ENCODE assay signal across 11 cellular contexts in the genomic region with DNA sequence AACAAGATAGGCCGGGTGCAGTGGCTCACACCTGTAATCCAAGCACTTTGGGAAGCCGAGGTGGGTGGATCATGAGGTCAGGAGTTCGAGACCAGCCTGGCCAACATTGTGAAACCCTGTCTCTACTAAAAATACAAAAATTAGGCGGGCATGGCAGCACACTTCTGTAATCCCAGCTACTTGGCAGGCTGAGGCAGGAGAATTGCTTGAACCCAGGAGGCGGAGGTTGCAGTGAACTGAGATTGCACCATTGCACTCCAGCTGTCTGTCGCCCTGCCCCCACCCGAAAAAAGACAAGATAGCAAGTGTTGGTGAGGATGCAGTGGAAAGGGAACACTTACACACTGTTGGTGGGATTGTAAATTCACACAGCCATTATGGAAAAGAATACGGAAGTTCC. TPM values are rescaled to one million over a fixed set of nuclear protein-coding genes. Genes with fewer than 3 reads are reported as not detected.
"Had no signal": no experiment of that assay in that cellular context is flagged by ENCODE, and none has a peak within 500 bp of the region (broad histone marks: within the 10 kb centered on the region; RNA-seq: fewer than 3 reads in every experiment).

No MANE protein-coding gene starts in this region.

RNA-seq across cellular contexts. Expression of a gene that starts 27.5 kb away (rescaled TPM):
- total RNA-seq: natural killer cell, occipital lobe, osteoblast, progenitor cell of endocrine pancreas, psoas muscle, right cardiac atrium, sciatic nerve, smooth muscle cell, spleen, upper lobe of right lung, uterus had no signal
